Comparison of ENCODE assay signal across 10 cellular contexts in the genomic region with DNA sequence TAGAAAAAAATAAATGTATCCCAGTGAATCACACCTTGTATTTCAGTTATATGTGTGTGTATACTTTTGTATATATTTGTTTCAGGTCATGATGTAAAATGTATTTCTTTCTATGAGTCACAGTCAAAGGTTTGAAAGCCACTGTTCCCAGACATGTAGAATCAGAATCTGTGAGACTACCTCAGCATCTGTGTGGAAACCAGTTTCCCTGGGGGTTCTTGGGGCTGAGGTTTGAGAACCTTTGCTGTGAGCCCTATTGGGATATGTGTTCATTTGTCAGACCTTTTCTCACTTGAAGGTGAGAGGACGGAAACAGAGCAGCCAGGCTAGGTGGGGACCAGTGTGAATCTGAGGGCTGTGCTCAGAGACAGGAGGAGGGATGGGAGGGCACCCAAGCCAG.
DNase-seq lines count a peak whose midpoint lies in the region; ATAC-seq and TF ChIP-seq lines count a peak whose summit lies in the region.
"Had no signal": no experiment of that assay in that cellular context is flagged by ENCODE, and none has a peak within 500 bp of the region (broad histone marks: within the 10 kb centered on the region; RNA-seq: fewer than 3 reads in every experiment).

No MANE protein-coding gene starts in this region.

- H3K4me2 ChIP-seq in trophoblast cell (ENCODE audit: low read length) (no peak overlapping the region), Karpas-422 (ENCODE audit: low read depth, low read length, poor library complexity, severe bottlenecking) (no peak overlapping the region)

- no peak for TF ChIP-seq CTCF in Peyer's patch (IDR thresholded peaks at IDR 0.05)

- DNase-seq in adipocyte (ENCODE audit: low read depth) = peak; percentile 50
- no peak for DNase-seq in trophoblast cell
- no peak for DNase-seq in Peyer's patch
- DNase-seq in Karpas-422 = no peak
- no peak for DNase-seq in foreskin melanocyte
- no peak for DNase-seq in UCSD-AML1 (lab: John Stamatoyannopoulos, UW; ENCODE audit: unreplicated experiment)
- DNase-seq: anterior cingulate cortex; stimulated activated naive B cell treated with anti-CD40 and anti-IgM and Interleukin-4, amounts not matched to agents 10 μg/mL and 1 μg/mL and 100 μg/mL, for 72 hours had no signal

- H3K4me3 ChIP-seq in adipocyte (ENCODE audit: low read length) (no peak overlapping the region), trophoblast cell (ENCODE audit: low read depth, low read length) (no peak overlapping the region), Peyer's patch (no peak overlapping the region), Karpas-422 (ENCODE audit: low read length) (no peak overlapping the region)

- H2BK5ac ChIP-seq in trophoblast cell (ENCODE audit: low read depth, low read length, poor library complexity) = peak overlapping the region; percentile 86

- peaks cover 25% of the 10 kb centered on the region for H3K79me1 ChIP-seq in trophoblast cell (ENCODE audit: low read length)

- peak overlapping the region; percentile 86 for H3K18ac ChIP-seq in trophoblast cell (ENCODE audit: low read length)

- H3K9me2 ChIP-seq in Karpas-422 (replicated peaks; ENCODE audit: insufficient read depth, low read length) = no peaks in the 10 kb centered on the region

- peak overlapping the region; percentile 99 for H2AK5ac ChIP-seq in trophoblast cell (ENCODE audit: low read length)

- H2AFZ ChIP-seq in trophoblast cell (ENCODE audit: insufficient read depth, low read length, poor library complexity) = peak overlapping the region; percentile 8
- H2AFZ ChIP-seq in Karpas-422 (ENCODE audit: low read length) = no peak overlapping the region

- H4K12ac ChIP-seq in trophoblast cell (ENCODE audit: low read depth, low read length) = peak overlapping the region; percentile 39

- H3K4ac ChIP-seq in trophoblast cell (ENCODE audit: low read depth, low read length) = peak overlapping the region; percentile 90

- H3K9ac ChIP-seq in adipocyte (ENCODE audit: low read length) (peak overlapping the region; percentile 17), trophoblast cell (ENCODE audit: low read length) (no peak overlapping the region), Karpas-422 (ENCODE audit: low read length) (no peak overlapping the region)

- H3K23ac ChIP-seq in trophoblast cell (ENCODE audit: low read length) = no peak overlapping the region

- H3K9me3 ChIP-seq in adipocyte (ENCODE audit: control insufficient read depth, low read length) (no peaks in the 10 kb centered on the region), trophoblast cell (ENCODE audit: insufficient read depth, low read depth, low read length) (no peaks in the 10 kb centered on the region), Peyer's patch (no peaks in the 10 kb centered on the region), Karpas-422 (ENCODE audit: low read length) (no peaks in the 10 kb centered on the region)

- peaks cover 59% of the 10 kb centered on the region for H3K4me1 ChIP-seq in adipocyte (ENCODE audit: control insufficient read depth, insufficient read depth, low read length)
- H3K4me1 ChIP-seq in trophoblast cell (ENCODE audit: control insufficient read depth in 1 of 2, insufficient read depth in 2 of 2, low read length in 2 of 2) = peaks cover 19 to 29% of the 10 kb centered on the region in 2 experiments
- H3K4me1 ChIP-seq in Peyer's patch = no peaks in the 10 kb centered on the region
- no peaks in the 10 kb centered on the region for H3K4me1 ChIP-seq in Karpas-422 (ENCODE audit: low read length)

- no peaks in the 10 kb centered on the region for H4K20me1 ChIP-seq in Karpas-422 (ENCODE audit: insufficient read depth, low read depth, low read length)

- peak overlapping the region; percentile 93 for H2BK120ac ChIP-seq in trophoblast cell (ENCODE audit: insufficient read depth, low read length, poor library complexity)

- ATAC-seq in GM18861 (IDR thresholded peaks at IDR 0.05; ENCODE audit: unreplicated experiment) (peak; percentile 68), HG02798 (IDR thresholded peaks at IDR 0.05; ENCODE audit: poor library complexity, unreplicated experiment) (peak; percentile 67)
- ATAC-seq: stimulated activated naive B cell treated with anti-CD40 and anti-IgM and Interleukin-4, amounts not matched to agents 10 μg/mL and 1 μg/mL and 100 μg/mL, for 72 hours had no signal

- H2BK12ac ChIP-seq in trophoblast cell (ENCODE audit: low read length) = peak overlapping the region; percentile 99

- H3K79me2 ChIP-seq in trophoblast cell (ENCODE audit: control insufficient read depth, insufficient read depth, low read length, poor library complexity) (peaks cover 5% of the 10 kb centered on the region), Karpas-422 (ENCODE audit: low read length) (no peaks in the 10 kb centered on the region)

- no CpG with 5 or more reads among the region's 1 CpG for WGBS in trophoblast cell (ENCODE audit: extremely low coverage, insufficient coverage, insufficient read length)

- H4K91ac ChIP-seq in trophoblast cell (ENCODE audit: low read depth, low read length) = peak overlapping the region; percentile 99

- peak overlapping the region; percentile 80 for H3K14ac ChIP-seq in trophoblast cell (ENCODE audit: low read length)

- TF ChIP-seq POLR2A in Peyer's patch (IDR thresholded peaks at IDR 0.05) = no peak

- H3K27ac ChIP-seq in trophoblast cell (ENCODE audit: low read depth, low read length) (peak overlapping the region; percentile 81), Peyer's patch (no peak overlapping the region), Karpas-422 (ENCODE audit: low read length) (no peak overlapping the region)

- peak overlapping the region; percentile 68 for H4K8ac ChIP-seq in trophoblast cell (ENCODE audit: low read depth, low read length)

- no peaks in the 10 kb centered on the region for H3K36me3 ChIP-seq in adipocyte (ENCODE audit: control insufficient read depth, insufficient read depth, low read length, severe bottlenecking)
- peaks cover 3 to 4% of the 10 kb centered on the region in 2 experiments for H3K36me3 ChIP-seq in trophoblast cell (ENCODE audit: control insufficient read depth in 1 of 2, insufficient read depth in 2 of 2, low read length in 2 of 2)
- no peaks in the 10 kb centered on the region for H3K36me3 ChIP-seq in Peyer's patch
- H3K36me3 ChIP-seq in Karpas-422 (ENCODE audit: insufficient read depth, low read length) = no peaks in the 10 kb centered on the region

- no peaks in the 10 kb centered on the region for H3K27me3 ChIP-seq in adipocyte (replicated peaks; ENCODE audit: control insufficient read depth, insufficient read depth, low read length)
- no peaks in the 10 kb centered on the region for H3K27me3 ChIP-seq in trophoblast cell (ENCODE audit: insufficient read depth, low read length)
- H3K27me3 ChIP-seq in Peyer's patch = no peaks in the 10 kb centered on the region
- H3K27me3 ChIP-seq in Karpas-422 (ENCODE audit: low read length) = no peaks in the 10 kb centered on the region
